31 cellular contexts compared by ENCODE assay signal in genomic region chr5:40572359-40572758, GRCh38.
A peak's percentile ranks its signal among the peaks of the same experiment; 100 is the strongest.
DNase-seq lines count a peak whose midpoint lies in the region; ATAC-seq and TF ChIP-seq lines count a peak whose summit lies in the region.
"Had no signal": no experiment of that assay in that cellular context is flagged by ENCODE, and none has a peak within 500 bp of the region (broad histone marks: within the 10 kb centered on the region; RNA-seq: fewer than 3 reads in every experiment).

No MANE protein-coding gene starts in this region.

- no peak for DNase-seq in Right ventricle myocardium inferior (ENCODE audit: missing footprints)
- DNase-seq in right cardiac atrium = no peak
- peak in 1 of 2 donors; percentile 15 for DNase-seq in heart right ventricle
- no peak for DNase-seq in osteoblast (ENCODE audit: insufficient read length, low spot score, missing footprints)
- no peak for DNase-seq in head of caudate nucleus
- DNase-seq in CD8-positive, alpha-beta memory T cell = no peak
- DNase-seq in Calu3 = no peak
- DNase-seq in HAP-1 (ENCODE audit: low spot score in 2 of 2) = no peak
- DNase-seq: activated CD4-positive, alpha-beta T cell treated with anti-CD3 and anti-CD28 coated beads, Interleukin-2, amount 10 ng/mL, durations not matched to agents 24 days and 14 days; activated effector memory CD4-positive, alpha-beta T cell treated with Interleukin-2 at 50 U/mL for 16 hours; activated T-cell treated with anti-CD3 and anti-CD28 coated beads, Interleukin-2, amount 50 U/mL, for 1 hour; anterior cingulate cortex; C1 segment of cervical spinal cord; colonic mucosa; COR-L47; DMS53; effector memory CD4-positive, alpha-beta T cell; kidney glomerular epithelial cell; mammary epithelial cell; NCI-H146; NCI-H226; pancreas; Peyer's patch; stimulated activated CD4-positive, alpha-beta T cell treated with anti-CD3 and anti-CD28 coated beads, Interleukin-4, amount 100 ng/mL, for 24 hours; tibial artery had no signal

- intact Hi-C loops in Right ventricle myocardium inferior (cut with DNase I) = loop anchor here (5.0 kb wide), 1 partner anchor 110 kb away; no protein-coding TSS in a partner anchor
- intact Hi-C loops in right cardiac atrium (cut with DNase I) = no loop called here
- intact Hi-C loops in heart right ventricle (cut with DNase I) = loop anchor here in 1 of 10 donors (5.0 kb wide), 1 partner anchor 110 kb away; no protein-coding TSS in a partner anchor
- intact Hi-C loops in head of caudate nucleus (cut with DNase I) = no loop called here
- intact Hi-C loops in Calu3 (cut with micrococcal nuclease; ENCODE audit: unreplicated experiment) = no loop called here

- H3K9me3 Mint-ChIP-seq in CD8-positive, alpha-beta memory T cell = no peaks in the 10 kb centered on the region
- no peaks in the 10 kb centered on the region for H3K9me3 Mint-ChIP-seq in Calu3 (ENCODE audit: low read depth, unreplicated experiment)
- H3K9me3 Mint-ChIP-seq: IgD-negative memory B cell had no signal

- H3K27ac Mint-ChIP-seq in CD8-positive, alpha-beta memory T cell = no peak overlapping the region
- H3K27ac Mint-ChIP-seq in Calu3 (ENCODE audit: unreplicated experiment) = no peak overlapping the region
- H3K27ac Mint-ChIP-seq: activated CD4-positive, alpha-beta T cell treated with anti-CD3 and anti-CD28 coated beads, Interleukin-2, amount 10 ng/mL, durations not matched to agents 24 days and 14 days; activated naive CD8-positive, alpha-beta T cell had no signal

- H3K4me2 ChIP-seq in osteoblast (ENCODE audit: insufficient read depth, low read length) = no peak overlapping the region
- H3K4me2 ChIP-seq: hepatocyte had no signal

- H3K4me1 ChIP-seq in right cardiac atrium (ENCODE audit: control insufficient read depth, insufficient read depth, low read length) (no peaks in the 10 kb centered on the region), heart right ventricle (peaks cover 0 to 24% (median 0%) of the 10 kb centered on the region in 9 donors), osteoblast (ENCODE audit: insufficient read depth, low read length) (peaks cover 31% of the 10 kb centered on the region), HAP-1 (no peaks in the 10 kb centered on the region)
- H3K4me1 ChIP-seq in CD8-positive, alpha-beta memory T cell (ENCODE audit: insufficient read depth, low read length) = no peaks in the 10 kb centered on the region
- H3K4me1 ChIP-seq: colonic mucosa, pancreas, tibial artery had no signal

- ATAC-seq in Right ventricle myocardium inferior (peak; percentile 39), right cardiac atrium (no peak), heart right ventricle (peak in 4 of 8 donors; percentile 41 to 65 (median 57))
- ATAC-seq: pancreas had no signal

- H3K27me3 Mint-ChIP-seq in CD8-positive, alpha-beta memory T cell = no peaks in the 10 kb centered on the region
- no peaks in the 10 kb centered on the region for H3K27me3 Mint-ChIP-seq in Calu3 (ENCODE audit: unreplicated experiment)
- H3K27me3 Mint-ChIP-seq: activated CD4-positive, alpha-beta T cell treated with anti-CD3 and anti-CD28 coated beads, Interleukin-2, amount 10 ng/mL, durations not matched to agents 24 days and 14 days; activated naive CD8-positive, alpha-beta T cell had no signal

- H2AFZ ChIP-seq in osteoblast (ENCODE audit: low read length) = peak overlapping the region; percentile 48
- H2AFZ ChIP-seq: hepatocyte had no signal

- H3K9me3 ChIP-seq in right cardiac atrium (ENCODE audit: control insufficient read depth, low read length) (peaks cover 3% of the 10 kb centered on the region), heart right ventricle (no peaks in the 10 kb centered on the region), osteoblast (ENCODE audit: low read depth, low read length) (no peaks in the 10 kb centered on the region), HAP-1 (no peaks in the 10 kb centered on the region)
- H3K9me3 ChIP-seq in CD8-positive, alpha-beta memory T cell (ENCODE audit: low read length) = no peaks in the 10 kb centered on the region
- H3K9me3 ChIP-seq: colonic mucosa, pancreas, Peyer's patch, SJSA1, tibial artery had no signal

- no peak overlapping the region for H3K4me3 Mint-ChIP-seq in CD8-positive, alpha-beta memory T cell
- no peak overlapping the region for H3K4me3 Mint-ChIP-seq in Calu3 (ENCODE audit: low read depth, unreplicated experiment)
- H3K4me3 Mint-ChIP-seq: activated CD4-positive, alpha-beta T cell treated with anti-CD3 and anti-CD28 coated beads, Interleukin-2, amount 10 ng/mL, durations not matched to agents 24 days and 14 days; activated naive CD8-positive, alpha-beta T cell; IgD-negative memory B cell had no signal

- H3K27me3 ChIP-seq in right cardiac atrium (ENCODE audit: control insufficient read depth, insufficient read depth) (no peaks in the 10 kb centered on the region), heart right ventricle (no peaks in the 10 kb centered on the region), osteoblast (ENCODE audit: insufficient read depth, low read length) (no peaks in the 10 kb centered on the region), HAP-1 (ENCODE audit: low read depth) (no peaks in the 10 kb centered on the region)
- no peaks in the 10 kb centered on the region for H3K27me3 ChIP-seq in CD8-positive, alpha-beta memory T cell (ENCODE audit: insufficient read depth, low read length, poor library complexity, severe bottlenecking)
- H3K27me3 ChIP-seq: colonic mucosa, hepatocyte, pancreas, Peyer's patch, SJSA1, tibial artery had no signal

- no peak overlapping the region for H3K4me3 ChIP-seq in right cardiac atrium (ENCODE audit: low read length)
- no peak overlapping the region for H3K4me3 ChIP-seq in heart right ventricle
- H3K4me3 ChIP-seq in osteoblast (ENCODE audit: insufficient read depth, low read length) = no peak overlapping the region
- H3K4me3 ChIP-seq in CD8-positive, alpha-beta memory T cell (ENCODE audit: low read length) = no peak overlapping the region
- no peak overlapping the region for H3K4me3 ChIP-seq in HAP-1
- H3K4me3 ChIP-seq: colonic mucosa, hepatocyte, pancreas, Peyer's patch, SJSA1, tibial artery had no signal

- in situ Hi-C loops in HAP-1 (cut with MboI; ENCODE audit: low sequenced_read_pairs) = no loop called here

- no peak for TF ChIP-seq CTCF in heart right ventricle (IDR thresholded peaks at IDR 0.05)
- TF ChIP-seq CTCF in osteoblast (IDR thresholded peaks at IDR 0.05; ENCODE audit: extremely low read depth, low read depth, low read length) = no peak
- no peak for TF ChIP-seq CTCF in Calu3 (IDR thresholded peaks at IDR 0.05; ENCODE audit: unreplicated experiment)

- no peaks in the 10 kb centered on the region for H4K20me1 ChIP-seq in osteoblast (ENCODE audit: insufficient read depth, low read length)

- BruUV-seq in Calu3 (replicated peaks; lab: Mats Ljungman, UMichigan) = no TSS peak

- CTCF ChIA-PET in CD8-positive, alpha-beta memory T cell (lab: Charles Lee) = no interaction called here
- CTCF ChIA-PET in Calu3 (lab: Charles Lee) = no interaction called here

- H3K36me3 ChIP-seq in heart right ventricle = no peaks in the 10 kb centered on the region
- no peaks in the 10 kb centered on the region for H3K36me3 ChIP-seq in osteoblast (ENCODE audit: insufficient read depth, low read length)
- H3K36me3 ChIP-seq in CD8-positive, alpha-beta memory T cell (ENCODE audit: insufficient read depth, low read length) = no peaks in the 10 kb centered on the region
- H3K36me3 ChIP-seq in HAP-1 (replicated peaks) = no peaks in the 10 kb centered on the region
- H3K36me3 ChIP-seq: colonic mucosa, pancreas, Peyer's patch, SJSA1, tibial artery had no signal

- no peaks in the 10 kb centered on the region for H3K36me3 Mint-ChIP-seq in CD8-positive, alpha-beta memory T cell
- no peaks in the 10 kb centered on the region for H3K36me3 Mint-ChIP-seq in Calu3 (ENCODE audit: insufficient read depth, unreplicated experiment)
- H3K36me3 Mint-ChIP-seq: activated naive CD8-positive, alpha-beta T cell; IgD-negative memory B cell had no signal

- peaks cover 4 to 10% (median 8%) of the 10 kb centered on the region in 3 donors for H3K4me1 Mint-ChIP-seq in CD8-positive, alpha-beta memory T cell
- peaks cover 12% of the 10 kb centered on the region for H3K4me1 Mint-ChIP-seq in Calu3 (ENCODE audit: low read depth, unreplicated experiment)

- 64% methylated on average over 6 of the region's 6 CpGs for WGBS in right cardiac atrium
- 71 to 72% methylated on average over 6 of the region's 6 CpGs for WGBS in heart right ventricle, 2 donors

- H3K79me2 ChIP-seq in osteoblast (ENCODE audit: insufficient read depth, low read length) = no peaks in the 10 kb centered on the region
- H3K79me2 ChIP-seq: hepatocyte had no signal

- POLR2A ChIA-PET in CD8-positive, alpha-beta memory T cell (lab: Charles Lee) = no interaction called here

- H3K27ac ChIP-seq in right cardiac atrium (ENCODE audit: low read length) (no peak overlapping the region), heart right ventricle (peak overlapping the region in 8 of 10 donors; percentile 22 to 76 (median 67)), osteoblast (ENCODE audit: low read depth, low read length) (no peak overlapping the region)
- no peak overlapping the region for H3K27ac ChIP-seq in CD8-positive, alpha-beta memory T cell (ENCODE audit: low read depth, low read length)
- H3K27ac ChIP-seq: 22Rv1, colonic mucosa, epithelial cell of prostate, hepatocyte, pancreas, SJSA1, tibial artery had no signal

Comparison
In these comparisons a context has a peak if more than half of its experiments do, and no peak if none do; other contexts are left out.
1. H3K27ac ChIP-seq: peak in heart right ventricle (8 of 10); none in right cardiac atrium (single experiment), osteoblast (single experiment) and CD8-positive, alpha-beta memory T cell (single experiment).